Comparison of ENCODE assay signal across 8 cellular contexts in the genomic region with DNA sequence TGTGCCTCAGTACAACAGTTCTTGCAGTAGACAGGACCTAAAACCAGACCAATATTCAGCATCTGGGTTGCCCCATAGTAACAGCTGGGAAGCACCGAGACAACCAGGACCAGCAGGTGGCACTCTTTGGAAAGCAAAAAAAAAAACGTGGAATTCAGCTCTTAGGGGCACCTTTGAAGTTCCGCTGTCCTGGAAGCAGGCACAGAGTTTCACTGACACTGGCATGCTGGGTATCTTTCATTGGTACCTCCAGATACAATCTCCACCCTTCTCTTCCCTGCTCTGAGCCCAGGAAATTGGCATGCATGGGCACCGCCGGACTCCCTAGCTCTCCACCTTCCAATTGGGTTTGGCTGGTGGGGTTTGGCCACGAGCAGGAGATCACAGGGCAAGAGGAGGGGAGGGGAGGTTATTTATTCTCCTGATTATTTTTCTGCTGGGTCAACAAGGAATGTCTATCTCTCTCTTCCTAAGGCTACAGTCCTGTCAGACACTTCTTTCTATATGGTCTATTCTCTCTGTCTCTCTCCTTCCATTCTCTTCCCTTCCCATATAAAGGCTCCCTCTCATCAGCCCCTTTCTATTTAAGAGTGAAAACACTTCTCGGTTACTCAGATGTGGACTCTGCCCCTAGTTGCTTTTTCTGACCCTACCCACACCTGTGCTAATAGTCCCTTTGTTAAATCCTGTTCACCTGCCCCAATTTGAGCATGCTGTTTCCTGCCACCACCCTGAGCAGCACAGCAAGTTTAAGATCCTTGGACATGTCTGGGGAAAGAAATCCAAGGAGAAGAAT. TPM values are rescaled to one million over a fixed set of nuclear protein-coding genes. Genes with fewer than 3 reads are reported as not detected.
DNase-seq lines count a peak whose midpoint lies in the region; ATAC-seq and TF ChIP-seq lines count a peak whose summit lies in the region.

No MANE protein-coding gene starts in this region.

- H3K4me3 ChIP-seq in cardiac muscle cell = no peak overlapping the region

- TF ChIP-seq CTCF in cardiac muscle cell (IDR thresholded peaks at IDR 0.05; ENCODE audit: low read depth, low read length) = peak; percentile 79

- peaks cover 11% of the 10 kb centered on the region for H3K36me3 Mint-ChIP-seq in central memory CD8-positive, alpha-beta T cell (ENCODE audit: insufficient read depth)

- H3K9me3 Mint-ChIP-seq in central memory CD8-positive, alpha-beta T cell = no peaks in the 10 kb centered on the region

- H3K27ac Mint-ChIP-seq in central memory CD8-positive, alpha-beta T cell (ENCODE audit: low read depth) = no peak overlapping the region

- no peaks in the 10 kb centered on the region for H3K9me3 ChIP-seq in cardiac muscle cell (ENCODE audit: low read depth)

- peak overlapping the region; percentile 94 for H3K4me3 Mint-ChIP-seq in central memory CD8-positive, alpha-beta T cell

- ATAC-seq in Right ventricle myocardium inferior = no peak
- ATAC-seq in central memory CD8-positive, alpha-beta T cell (replicated peaks; ENCODE audit: extremely low read depth, poor library complexity, severe bottlenecking) = no peak
- ATAC-seq in GM21576 (IDR thresholded peaks at IDR 0.05; ENCODE audit: unreplicated experiment) = no peak

- H3K27me3 Mint-ChIP-seq in central memory CD8-positive, alpha-beta T cell = no peaks in the 10 kb centered on the region

- no peaks in the 10 kb centered on the region for H3K36me3 ChIP-seq in cardiac muscle cell

- no peak overlapping the region for H3K27ac ChIP-seq in cardiac muscle cell

- intact Hi-C loops in Right ventricle myocardium inferior (cut with DNase I) = loop anchor here (5.0 kb wide), 2 partner anchors 86 to 291 kb away; partner anchors contain the start of gene UBQLN1

- peaks cover 35% of the 10 kb centered on the region for H3K4me1 Mint-ChIP-seq in central memory CD8-positive, alpha-beta T cell

- peak; percentile 63 to 66 for DNase-seq in cardiac muscle cell (ENCODE audit: low read depth in 1 of 2, low spot score in 1 of 2)
- DNase-seq in Right ventricle myocardium inferior (ENCODE audit: missing footprints) = no peak
- peak; percentile 62 for DNase-seq in NAMALWA (ENCODE audit: low spot score)
- peak; percentile 21 for DNase-seq in T-helper 9 cell
- DNase-seq in central memory CD8-positive, alpha-beta T cell (ENCODE audit: low spot score in 2 of 2) = peak; percentile 24 to 36
- peak; percentile 88 for DNase-seq in left kidney (ENCODE audit: low read depth, low spot score)
- peak; percentile 2 to 47 (median 18) for DNase-seq in stimulated activated naive CD4-positive, alpha-beta T cell (lab: John Stamatoyannopoulos, UW)

- no peaks in the 10 kb centered on the region for H3K27me3 ChIP-seq in cardiac muscle cell

- no peaks in the 10 kb centered on the region for H3K4me1 ChIP-seq in cardiac muscle cell (ENCODE audit: low read depth)

RNA-seq across cellular contexts. Expression of gene IDNK, which starts 1.9 kb away (rescaled TPM):
- total RNA-seq in cardiac muscle cell (3.1 and 6.4 TPM in 2 replicates), Right ventricle myocardium inferior (3.4 TPM)
- 6.0 and 12.3 TPM in 2 replicates for polyA plus RNA-seq in cardiac muscle cell
